ENCODE assay signal across 9 cellular contexts in genomic region chr15:81294501-81294850, GRCh38. TPM values are rescaled to one million over a fixed set of nuclear protein-coding genes. Genes with fewer than 3 reads are reported as not detected.
DNase-seq lines count a peak whose midpoint lies in the region; ATAC-seq and TF ChIP-seq lines count a peak whose summit lies in the region.
"Had no signal": no experiment of that assay in that cellular context is flagged by ENCODE, and none has a peak within 500 bp of the region (broad histone marks: within the 10 kb centered on the region; RNA-seq: fewer than 3 reads in every experiment).

No MANE protein-coding gene starts in this region.

- peak overlapping the region; percentile 94 for H3K27ac Mint-ChIP-seq in T-helper 1 cell treated with Interleukin-12 subunit alpha and Interleukin-12 subunit beta and Interleukin-4 antibody, amounts not matched to agents 30 μg/mL and 1 μg/mL, for 36 hours

- no peak overlapping the region for H3K4me2 ChIP-seq in PC-3 (ENCODE audit: low read length)

- no peak for DNase-seq in BJ (ENCODE audit: low read depth)
- no peak for DNase-seq in GM13977 (ENCODE audit: low spot score)
- no peak for DNase-seq in right lobe of liver
- no peak for DNase-seq in OCI-M1 (lab: John Stamatoyannopoulos, UW)
- no peak for DNase-seq in PC-3
- DNase-seq in NCI-H226 = no peak
- DNase-seq: SHP77 treated with DMSO at 0.1 percent for 48 hours had no signal

- peak overlapping the region in 2 of 3 donors; percentile 38 to 40 for H3K27ac ChIP-seq in right lobe of liver
- no peak overlapping the region for H3K27ac ChIP-seq in PC-3 (ENCODE audit: low read length)

- CTCF ChIA-PET in BJ (lab: Yijun Ruan, JAX) = interaction anchor here (0.6 to 3.8 kb wide), 7 partner anchors 9 to 105 kb away, joined by 3 to 18 read pairs (median 3); no protein-coding TSS in a partner anchor
- CTCF ChIA-PET in PC-3 (lab: Charles Lee) = no interaction called here

- ATAC-seq in right lobe of liver = peak in 2 of 4 donors; percentile 3 to 4
- ATAC-seq in PC-3 = no peak
- no peak for ATAC-seq in HG02763 (IDR thresholded peaks at IDR 0.05; ENCODE audit: unreplicated experiment)

- no peaks in the 10 kb centered on the region for H4K20me1 ChIP-seq in PC-3 (ENCODE audit: low read length)

- 34% methylated on average over 6 of the region's 6 CpGs for WGBS in right lobe of liver (ENCODE audit: insufficient coverage, low coverage, low lambda C conversion rate, missing lambda C conversion rate)

- H3F3A ChIP-seq in PC-3 (ENCODE audit: low read length, unreplicated experiment) = no peaks in the 10 kb centered on the region

- no TSS peak for BruUV-seq in PC-3 (replicated peaks; lab: Mats Ljungman, UMichigan)

- no peaks in the 10 kb centered on the region for H3K9me3 Mint-ChIP-seq in T-helper 1 cell treated with Interleukin-12 subunit alpha and Interleukin-12 subunit beta and Interleukin-4 antibody, amounts not matched to agents 30 μg/mL and 1 μg/mL, for 36 hours

- H3K9ac ChIP-seq in PC-3 (ENCODE audit: low read length) = no peak overlapping the region

- no peaks in the 10 kb centered on the region for H3K27me3 Mint-ChIP-seq in T-helper 1 cell treated with Interleukin-12 subunit alpha and Interleukin-12 subunit beta and Interleukin-4 antibody, amounts not matched to agents 30 μg/mL and 1 μg/mL, for 36 hours (ENCODE audit: low read depth)

- H3K79me2 ChIP-seq in PC-3 (ENCODE audit: low read length) = no peaks in the 10 kb centered on the region

- intact Hi-C loops in right lobe of liver (cut with DNase I) (no loop called here), PC-3 (cut with micrococcal nuclease) (no loop called here)

- no peak overlapping the region for H3K4me3 ChIP-seq in BJ (ENCODE audit: low read depth, low read length)
- no peak overlapping the region for H3K4me3 ChIP-seq in right lobe of liver
- H3K4me3 ChIP-seq in PC-3 (ENCODE audit: low read length) = no peak overlapping the region

- H3K4me1 ChIP-seq in right lobe of liver (peaks cover 0 to 13% (median 0%) of the 10 kb centered on the region in 4 donors), PC-3 (ENCODE audit: insufficient read depth, low read length) (peaks cover 22% of the 10 kb centered on the region)

- POLR2A ChIA-PET in BJ (lab: Charles Lee) (interaction anchor here (0.5 kb wide), 1 partner anchor 11 kb away, joined by 3 read pairs; no protein-coding TSS in a partner anchor), PC-3 (lab: Charles Lee; ENCODE audit: unreplicated experiment) (no interaction called here)

- H3K36me3 Mint-ChIP-seq in T-helper 1 cell treated with Interleukin-12 subunit alpha and Interleukin-12 subunit beta and Interleukin-4 antibody, amounts not matched to agents 30 μg/mL and 1 μg/mL, for 36 hours (ENCODE audit: low read depth) = peaks cover 27% of the 10 kb centered on the region

- H3K27me3 ChIP-seq in BJ (ENCODE audit: control insufficient read depth, insufficient read depth, low read length) (no peaks in the 10 kb centered on the region; the same call in none of the 2 replicates), right lobe of liver (no peaks in the 10 kb centered on the region), PC-3 (ENCODE audit: low read length) (no peaks in the 10 kb centered on the region)

- H3K4me1 Mint-ChIP-seq in T-helper 1 cell treated with Interleukin-12 subunit alpha and Interleukin-12 subunit beta and Interleukin-4 antibody, amounts not matched to agents 30 μg/mL and 1 μg/mL, for 36 hours (ENCODE audit: low read depth) = peaks cover 64% of the 10 kb centered on the region

- peak overlapping the region; percentile 98 for H3K4me3 Mint-ChIP-seq in T-helper 1 cell treated with Interleukin-12 subunit alpha and Interleukin-12 subunit beta and Interleukin-4 antibody, amounts not matched to agents 30 μg/mL and 1 μg/mL, for 36 hours

- TF ChIP-seq POLR2A in right lobe of liver (IDR thresholded peaks at IDR 0.05) = no peak

- H3K9me3 ChIP-seq in right lobe of liver = no peaks in the 10 kb centered on the region
- no peaks in the 10 kb centered on the region for H3K9me3 ChIP-seq in PC-3 (ENCODE audit: low read length)

- no peaks in the 10 kb centered on the region for H3K9me2 ChIP-seq in PC-3 (replicated peaks; ENCODE audit: low read length)

- TF ChIP-seq CTCF in BJ (IDR thresholded peaks at IDR 0.05; ENCODE audit: insufficient read depth, low read depth, low read length) (peak; percentile 22; the same call in 1 of the 2 replicates), GM13977 (IDR thresholded peaks at IDR 0.05; ENCODE audit: extremely low read depth, insufficient read depth, missing control alignments) (peak; percentile 58), right lobe of liver (IDR thresholded peaks at IDR 0.05) (no peak), PC-3 (conservative IDR thresholded peaks at IDR 0.05; ENCODE audit: low read depth, low read length) (no peak)

- no peak overlapping the region for H2AFZ ChIP-seq in PC-3 (ENCODE audit: low read length)

- H3K36me3 ChIP-seq in BJ (ENCODE audit: control insufficient read depth, insufficient read depth, low read length) (no peaks in the 10 kb centered on the region), right lobe of liver (no peaks in the 10 kb centered on the region), PC-3 (ENCODE audit: low read depth, low read length) (no peaks in the 10 kb centered on the region)

- in situ Hi-C loops in GM13977 (cut with MboI; ENCODE audit: low pct_unique_long_range_greater_than_20kb, low sequenced_read_pairs, unreplicated experiment) = loop anchor here (25.0 kb wide), 2 partner anchors 307 to 643 kb away; partner anchors contain the start of gene MESD

RNA-seq across cellular contexts. Expression of gene STARD5, which starts 29.5 kb away (rescaled TPM):
- polyA plus RNA-seq in BJ (2011; rRNA removed) = 5.1 and 5.9 TPM in 2 replicates
- polyA minus RNA-seq in BJ (2011; rRNA and poly(A)+ RNA removed) = 2.7 and 4.8 TPM in 2 replicates
- total RNA-seq in right lobe of liver = 10 to 100 TPM; 16.4 to 49.9 (median 19.7) TPM
- 3.3 and 5.9 TPM in 2 replicates for total RNA-seq in PC-3 (2014; rRNA removed)

Comparison
In these comparisons a context has a peak if more than half of its experiments do, and no peak if none do; other contexts are left out.
1. CTCF ChIP-seq: peak in BJ (single experiment) and GM13977 (single experiment); none in right lobe of liver (0 of 4) and PC-3 (single experiment).